ENCODE assay signal across 23 cellular contexts in the genomic region with DNA sequence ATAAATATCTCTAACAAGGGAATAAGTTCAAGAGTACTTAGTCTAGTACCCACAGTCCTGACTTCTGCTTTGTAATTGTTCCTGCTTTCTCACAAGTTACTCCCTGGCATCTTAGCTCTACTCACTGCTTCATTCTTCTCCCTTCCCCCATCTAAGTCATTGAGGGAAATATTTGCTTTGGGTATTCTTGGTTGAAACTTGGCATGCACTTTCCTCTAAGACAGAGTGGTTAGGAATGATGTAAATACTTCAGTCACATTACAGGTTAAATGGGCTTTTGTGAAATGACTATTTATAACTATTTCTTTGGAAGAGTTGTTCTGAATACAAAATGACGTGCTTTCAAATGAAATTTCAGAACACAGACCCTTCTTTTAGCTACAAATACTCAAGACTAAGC.
DNase-seq lines count a peak whose midpoint lies in the region; ATAC-seq and TF ChIP-seq lines count a peak whose summit lies in the region.
"Had no signal": no experiment of that assay in that cellular context is flagged by ENCODE, and none has a peak within 500 bp of the region (broad histone marks: within the 10 kb centered on the region; RNA-seq: fewer than 3 reads in every experiment).

No MANE protein-coding gene starts in this region.

- no peak for TF ChIP-seq CTCF in neural crest cell (conservative IDR thresholded peaks at IDR 0.05)
- no peak for TF ChIP-seq CTCF in testis (IDR thresholded peaks at IDR 0.05)
- no peak for TF ChIP-seq CTCF in nephron progenitor cell (IDR thresholded peaks at IDR 0.05)
- no peak for TF ChIP-seq CTCF in dorsolateral prefrontal cortex (IDR thresholded peaks at IDR 0.05 in 54 of 56, conservative IDR thresholded peaks at IDR 0.05 in 2 of 56; ENCODE audit: low read depth in 1 of 56, partially characterized antibody in 56 of 56)

- H3K4me1 Mint-ChIP-seq in neural crest cell: peaks cover 18% of the 10 kb centered on the region
- H3K4me1 Mint-ChIP-seq in nephron progenitor cell: peaks cover 18% of the 10 kb centered on the region
- H3K4me1 Mint-ChIP-seq: CD8-positive, alpha-beta memory T cell had no signal

- H3K9me3 Mint-ChIP-seq in neural crest cell: peaks cover 2% of the 10 kb centered on the region
- peaks cover 4% of the 10 kb centered on the region for H3K9me3 Mint-ChIP-seq in nephron progenitor cell
- H3K9me3 Mint-ChIP-seq: CD4-positive, alpha-beta T cell; CD8-positive, alpha-beta memory T cell; GM23338 had no signal

- WGBS in testis, 2 donors: 95 to 97% methylated on average over 1 of the region's 1 CpG

- no peak for ATAC-seq in HG03045 (IDR thresholded peaks at IDR 0.05; ENCODE audit: unreplicated experiment)
- ATAC-seq: GM12878, GM23338, HCT116 had no signal

- H3K4me1 ChIP-seq in testis: peaks cover 4% of the 10 kb centered on the region
- H3K4me1 ChIP-seq: BLaER1 had no signal

- H3K27me3 Mint-ChIP-seq in neural crest cell (ENCODE audit: low read depth) (peaks cover 2% of the 10 kb centered on the region), nephron progenitor cell (ENCODE audit: low read depth, poor library complexity) (peaks cover 19% of the 10 kb centered on the region)

- no peak overlapping the region for H3K4me3 ChIP-seq in testis
- H3K4me3 ChIP-seq in dorsolateral prefrontal cortex: no peak overlapping the region
- H3K4me3 ChIP-seq: BLaER1, GM12878, GM23338 had no signal

- no peaks in the 10 kb centered on the region for H3K9me3 ChIP-seq in testis
- H3K9me3 ChIP-seq: BLaER1 had no signal

- intact Hi-C loops in testis (cut with DNase I; ENCODE audit: low total_unique reads): no loop called here
- intact Hi-C loops in dorsolateral prefrontal cortex (cut with DNase I): no loop called here

- H3K27me3 ChIP-seq in testis (no peaks in the 10 kb centered on the region), dorsolateral prefrontal cortex (peaks cover 0 to 18% (median 0%) of the 10 kb centered on the region in 45 donors)
- H3K27me3 ChIP-seq: BLaER1 had no signal

- H3K4me3 Mint-ChIP-seq in neural crest cell (no peak overlapping the region), nephron progenitor cell (no peak overlapping the region)
- H3K4me3 Mint-ChIP-seq: B cell; CD4-positive, alpha-beta T cell; CD8-positive, alpha-beta memory T cell; GM23338; H9 had no signal

- no peaks in the 10 kb centered on the region for H3K36me3 ChIP-seq in testis (ENCODE audit: low read depth, missing control alignments)
- H3K36me3 ChIP-seq: BLaER1 had no signal

- H3K27ac Mint-ChIP-seq in neural crest cell (ENCODE audit: unreplicated experiment) (peak overlapping the region; percentile 73), nephron progenitor cell (no peak overlapping the region)
- H3K27ac Mint-ChIP-seq: B cell; CD4-positive, alpha-beta T cell; CD8-positive, alpha-beta memory T cell; GM23338; H9 had no signal

- no peak for TF ChIP-seq POLR2A in testis (IDR thresholded peaks at IDR 0.05)

- no peaks in the 10 kb centered on the region for H3K36me3 Mint-ChIP-seq in neural crest cell (ENCODE audit: low read depth)
- H3K36me3 Mint-ChIP-seq in nephron progenitor cell (ENCODE audit: low read depth): no peaks in the 10 kb centered on the region
- H3K36me3 Mint-ChIP-seq: CD8-positive, alpha-beta memory T cell had no signal

- DNase-seq in DMS79 treated with DMSO at 0.1 percent for 48 hours (lab: John Stamatoyannopoulos, UW) (peak; percentile 23), DMS79 (lab: John Stamatoyannopoulos, UW) (no peak), foreskin melanocyte (peak; percentile 81), neural crest cell (ENCODE audit: low read depth, low spot score) (no peak), testis (no peak), nephron progenitor cell (no peak), dorsolateral prefrontal cortex (no peak)
- DNase-seq: Calu3; CD4-positive, alpha-beta T cell; CD8-positive, alpha-beta memory T cell; COR-L47; DMS53; EL; GDM1; H9 had no signal

- H3K27ac ChIP-seq in testis (no peak overlapping the region), dorsolateral prefrontal cortex (no peak overlapping the region)
- H3K27ac ChIP-seq: 22Rv1, BLaER1, C4-2B had no signal

Comparison
In these comparisons a context has a peak if more than half of its experiments do, and no peak if none do; other contexts are left out.
1. DNase-seq: peak in DMS79 treated with DMSO at 0.1 percent for 48 hours (single experiment) and foreskin melanocyte (single experiment); none in DMS79 (single experiment), neural crest cell (single experiment), testis (single experiment), nephron progenitor cell (single experiment) and dorsolateral prefrontal cortex (0 of 10).